ENCODE assay signal across 1 cellular context in genomic region chr22:19744350-19745006, GRCh38.
TF ChIP-seq lines count a peak whose summit lies in the region.

No MANE protein-coding gene starts in this region.

TF ChIP-seq in K562, 482 proteins besides CTCF, POLR2A, EP300 and RAD21:
- TF ChIP-seq CHD1 (IDR thresholded peaks at IDR 0.05; ENCODE audit: low read length), result peak; percentile 32
- peak; percentile 64; the same call in 1 of the 2 replicates for TF ChIP-seq PRMT5 (CRISPR knock-in tag; IDR thresholded peaks at IDR 0.05)
- TF ChIP-seq ZNF23 (CRISPR knock-in tag; IDR thresholded peaks at IDR 0.05), result no peak
- TF ChIP-seq ZBTB40 (IDR thresholded peaks at IDR 0.05), result no peak
- TF ChIP-seq ZBTB40 (CRISPR knock-in tag; IDR thresholded peaks at IDR 0.05), result peak; percentile 33; the same call in 1 of the 2 replicates
- TF ChIP-seq ESRRB (CRISPR knock-in tag; IDR thresholded peaks at IDR 0.05; ENCODE audit: borderline replicate concordance), result no peak
- no peak for TF ChIP-seq ATF1 (CRISPR knock-in tag; IDR thresholded peaks at IDR 0.05)
- peak; percentile 19; the same call in 1 of the 2 replicates for TF ChIP-seq ATF1 (tag; IDR thresholded peaks at IDR 0.05)
- TF ChIP-seq UBTF (IDR thresholded peaks at IDR 0.05; ENCODE audit: borderline replicate concordance in 1 of 2, low read depth in 2 of 2, low read length in 2 of 2), result 0 out of 4 replicates have a peak, but pooled peaks of 1 of the 2 experiments have one; percentile 31
- TF ChIP-seq ZBTB7A (IDR thresholded peaks at IDR 0.05; ENCODE audit: borderline replicate concordance, control insufficient read depth, low read depth, low read length), result peak; percentile 49; the same call in 1 of the 2 replicates
- 0 out of 2 replicates have a peak, but pooled peaks have one; percentile 20 for TF ChIP-seq PHB (CRISPR knock-in tag; IDR thresholded peaks at IDR 0.05)
- no peak for TF ChIP-seq RBBP5 (IDR thresholded peaks at IDR 0.05; ENCODE audit: borderline replicate concordance, insufficient read depth, low read length, poor library complexity, severe bottlenecking)
- TF ChIP-seq KAT2B (IDR thresholded peaks at IDR 0.05; ENCODE audit: low read depth, low read length), result peak; percentile 14
- no peak for TF ChIP-seq ZNF280A (IDR thresholded peaks at IDR 0.05; ENCODE audit: low read depth, partially characterized antibody)
- no peak for TF ChIP-seq ID3 (CRISPR knock-in tag; IDR thresholded peaks at IDR 0.05)
- TF ChIP-seq ID3 (tag; IDR thresholded peaks at IDR 0.05), result 0 out of 2 replicates have a peak, but pooled peaks have one; percentile 63
